ENCODE assay signal across 32 cellular contexts in genomic region chr2:41329075-41329474, GRCh38.
"Had no signal": no experiment of that assay in that cellular context is flagged by ENCODE, and none has a peak within 500 bp of the region (broad histone marks: within the 10 kb centered on the region; RNA-seq: fewer than 3 reads in every experiment).

No MANE protein-coding gene starts in this region.

- DNase-seq: activated CD4-positive, alpha-beta memory T cell treated with anti-CD3 and anti-CD28 coated beads for 36 hours; activated CD4-positive, alpha-beta T cell treated with anti-CD3 and anti-CD28 coated beads for 36 hours; activated CD4-positive, alpha-beta T cell treated with anti-CD3 and anti-CD28 coated beads, Interleukin-2, amount 10 ng/mL, durations not matched to agents 24 days and 14 days; activated CD4-positive, CD25-positive, alpha-beta regulatory T cell; activated CD4-positive, CD25-positive, alpha-beta regulatory T cell treated with anti-CD3 and anti-CD28 coated beads, Interleukin-2, amount 50 U/mL, for 72 hours; activated CD8-positive, alpha-beta memory T cell treated with anti-CD3 and anti-CD28 coated beads, Interleukin-2, amount 10 ng/mL, durations not matched to agents 7 days and 5 days; activated CD8-positive, alpha-beta memory T cell treated with anti-CD3 and anti-CD28 coated beads, Interleukin-2, amount 50 U/mL, for 4 hours; activated CD8-positive, alpha-beta T cell treated with anti-CD3 and anti-CD28 coated beads, Interleukin-2, amount 10 ng/mL, durations not matched to agents 7 days and 5 days; activated effector memory CD4-positive, alpha-beta T cell treated with anti-CD3 and anti-CD28 coated beads, Interleukin-2, amount 50 U/mL, for 16 hours; activated naive CD4-positive, alpha-beta T cell treated with anti-CD3 and anti-CD28 coated beads, Interleukin-2, amount 10 ng/mL, durations not matched to agents 7 days and 5 days; activated naive CD8-positive, alpha-beta T cell treated with anti-CD3 and anti-CD28 coated beads, Interleukin-2, amount 50 U/mL, for 24 hours; activated T-cell treated with anti-CD3 and anti-CD28 coated beads, Interleukin-2, amount 50 U/mL, for 1 hour; activated T-cell treated with anti-CD3 and anti-CD28 coated beads, Interleukin-2, amount 50 U/mL, for 48 hours; adrenal gland; amygdala; aorta; body of pancreas; caudate nucleus; cortex of kidney; dermis blood vessel endothelial cell; effector CD4-positive, alpha-beta T cell; effector memory CD8-positive, alpha-beta T cell; erythroblast; foreskin keratinocyte; gastrocnemius medialis; glutamatergic neuron; heart left ventricle; hypothalamus had no signal

- H3K9me3 Mint-ChIP-seq: activated CD4-positive, alpha-beta T cell treated with anti-CD3 and anti-CD28 coated beads, Interleukin-2, amount 10 ng/mL, durations not matched to agents 24 days and 14 days; activated naive CD4-positive, alpha-beta T cell treated with anti-CD3 and anti-CD28 coated beads, Interleukin-2, amount 10 ng/mL, durations not matched to agents 7 days and 5 days; activated T-helper 1 cell treated with anti-CD3 and anti-CD28 coated beads, Interleukin-12 subunit alpha, Interleukin-12 subunit beta, Interleukin-2, Interleukin-4 antibody, amounts not matched to agents 30 ng/mL and 10 ng/mL and 1 ng/mL, durations not matched to agents 14 hours and 24 hours and 36 hours; activated T-helper 2 cell treated with anti-CD3 and anti-CD28 coated beads, Interferon-gamma antibody, Interleukin-2, Interleukin-4, amounts not matched to agents 10 μg/mL and 5 μg/mL and 100 μg/mL, durations not matched to agents 14 hours and 24 hours and 36 hours had no signal

- H3K27ac Mint-ChIP-seq: activated CD4-positive, alpha-beta memory T cell treated with anti-CD3 and anti-CD28 coated beads for 36 hours; activated CD4-positive, alpha-beta T cell treated with anti-CD3 and anti-CD28 coated beads for 36 hours; activated CD4-positive, alpha-beta T cell treated with anti-CD3 and anti-CD28 coated beads, Interleukin-2, amount 10 ng/mL, durations not matched to agents 24 days and 14 days; activated CD8-positive, alpha-beta memory T cell treated with anti-CD3 and anti-CD28 coated beads, Interleukin-2, amount 10 ng/mL, durations not matched to agents 7 days and 5 days; activated CD8-positive, alpha-beta T cell treated with anti-CD3 and anti-CD28 coated beads, Interleukin-2, amount 10 ng/mL, durations not matched to agents 7 days and 5 days; activated naive CD4-positive, alpha-beta T cell treated with anti-CD3 and anti-CD28 coated beads, Interleukin-2, amount 10 ng/mL, durations not matched to agents 7 days and 5 days; activated naive CD8-positive, alpha-beta T cell; activated naive CD8-positive, alpha-beta T cell treated with anti-CD3 and anti-CD28 coated beads, Interleukin-2, amount 50 U/mL, for 24 hours; activated T-helper 1 cell treated with anti-CD3 and anti-CD28 coated beads, Interleukin-12 subunit alpha, Interleukin-12 subunit beta, Interleukin-2, Interleukin-4 antibody, amounts not matched to agents 30 ng/mL and 10 ng/mL and 1 ng/mL, durations not matched to agents 14 hours and 24 hours and 36 hours; activated T-helper 2 cell treated with anti-CD3 and anti-CD28 coated beads, Interferon-gamma antibody, Interleukin-2, Interleukin-4, amounts not matched to agents 10 μg/mL and 5 μg/mL and 100 μg/mL, durations not matched to agents 14 hours and 24 hours and 36 hours; effector memory CD8-positive, alpha-beta T cell had no signal

- H3K36me3 Mint-ChIP-seq: activated CD4-positive, alpha-beta memory T cell treated with anti-CD3 and anti-CD28 coated beads for 36 hours; activated CD8-positive, alpha-beta memory T cell treated with anti-CD3 and anti-CD28 coated beads, Interleukin-2, amount 10 ng/mL, durations not matched to agents 7 days and 5 days; activated naive CD4-positive, alpha-beta T cell treated with anti-CD3 and anti-CD28 coated beads, Interleukin-2, amount 10 ng/mL, durations not matched to agents 7 days and 5 days; activated naive CD8-positive, alpha-beta T cell had no signal

- H3K4me1 ChIP-seq: body of pancreas, foreskin keratinocyte, gastrocnemius medialis, heart left ventricle had no signal

- H3K4me3 ChIP-seq: adrenal gland, body of pancreas, esophagus muscularis mucosa, gastrocnemius medialis, heart left ventricle had no signal

- H3K9me3 ChIP-seq: adrenal gland, body of pancreas, esophagus muscularis mucosa, gastrocnemius medialis had no signal

- H3K27ac ChIP-seq: adrenal gland, body of pancreas, esophagus muscularis mucosa, foreskin keratinocyte, gastrocnemius medialis, heart left ventricle had no signal

- H3K27me3 ChIP-seq: adrenal gland, body of pancreas, esophagus muscularis mucosa, foreskin keratinocyte, gastrocnemius medialis, heart left ventricle had no signal

- ATAC-seq: activated CD4-positive, alpha-beta T cell treated with anti-CD3 and anti-CD28 coated beads for 36 hours; activated CD8-positive, alpha-beta memory T cell treated with anti-CD3 and anti-CD28 coated beads, Interleukin-2, amount 10 ng/mL, durations not matched to agents 7 days and 5 days; activated CD8-positive, alpha-beta T cell treated with anti-CD3 and anti-CD28 coated beads, Interleukin-2, amount 10 ng/mL, durations not matched to agents 7 days and 5 days; activated naive CD8-positive, alpha-beta T cell treated with anti-CD3 and anti-CD28 coated beads, Interleukin-2, amount 50 U/mL, for 24 hours; body of pancreas; effector memory CD8-positive, alpha-beta T cell; foreskin keratinocyte; gastrocnemius medialis; heart left ventricle had no signal

- H3K4me1 Mint-ChIP-seq: activated CD4-positive, alpha-beta T cell treated with anti-CD3 and anti-CD28 coated beads for 36 hours; activated CD4-positive, alpha-beta T cell treated with anti-CD3 and anti-CD28 coated beads, Interleukin-2, amount 10 ng/mL, durations not matched to agents 24 days and 14 days; activated CD8-positive, alpha-beta memory T cell treated with anti-CD3 and anti-CD28 coated beads, Interleukin-2, amount 10 ng/mL, durations not matched to agents 7 days and 5 days; activated naive CD4-positive, alpha-beta T cell treated with anti-CD3 and anti-CD28 coated beads, Interleukin-2, amount 10 ng/mL, durations not matched to agents 7 days and 5 days; activated naive CD8-positive, alpha-beta T cell treated with anti-CD3 and anti-CD28 coated beads, Interleukin-2, amount 50 U/mL, for 24 hours had no signal

- H3K4me3 Mint-ChIP-seq: activated CD4-positive, alpha-beta memory T cell treated with anti-CD3 and anti-CD28 coated beads for 36 hours; activated CD4-positive, alpha-beta T cell treated with anti-CD3 and anti-CD28 coated beads for 36 hours; activated CD4-positive, alpha-beta T cell treated with anti-CD3 and anti-CD28 coated beads, Interleukin-2, amount 10 ng/mL, durations not matched to agents 24 days and 14 days; activated CD8-positive, alpha-beta memory T cell treated with anti-CD3 and anti-CD28 coated beads, Interleukin-2, amount 10 ng/mL, durations not matched to agents 7 days and 5 days; activated CD8-positive, alpha-beta T cell treated with anti-CD3 and anti-CD28 coated beads, Interleukin-2, amount 10 ng/mL, durations not matched to agents 7 days and 5 days; activated naive CD4-positive, alpha-beta T cell treated with anti-CD3 and anti-CD28 coated beads, Interleukin-2, amount 10 ng/mL, durations not matched to agents 7 days and 5 days; activated naive CD8-positive, alpha-beta T cell; activated naive CD8-positive, alpha-beta T cell treated with anti-CD3 and anti-CD28 coated beads, Interleukin-2, amount 50 U/mL, for 24 hours; activated T-helper 1 cell treated with anti-CD3 and anti-CD28 coated beads, Interleukin-12 subunit alpha, Interleukin-12 subunit beta, Interleukin-2, Interleukin-4 antibody, amounts not matched to agents 30 ng/mL and 10 ng/mL and 1 ng/mL, durations not matched to agents 14 hours and 24 hours and 36 hours; effector memory CD8-positive, alpha-beta T cell had no signal

- H3K27me3 Mint-ChIP-seq: activated CD4-positive, alpha-beta memory T cell treated with anti-CD3 and anti-CD28 coated beads for 36 hours; activated CD4-positive, alpha-beta T cell treated with anti-CD3 and anti-CD28 coated beads, Interleukin-2, amount 10 ng/mL, durations not matched to agents 24 days and 14 days; activated CD8-positive, alpha-beta memory T cell treated with anti-CD3 and anti-CD28 coated beads, Interleukin-2, amount 10 ng/mL, durations not matched to agents 7 days and 5 days; activated naive CD4-positive, alpha-beta T cell treated with anti-CD3 and anti-CD28 coated beads, Interleukin-2, amount 10 ng/mL, durations not matched to agents 7 days and 5 days; activated naive CD8-positive, alpha-beta T cell; activated naive CD8-positive, alpha-beta T cell treated with anti-CD3 and anti-CD28 coated beads, Interleukin-2, amount 50 U/mL, for 24 hours; effector memory CD8-positive, alpha-beta T cell had no signal
